In genomic region chr2:55231546-55232083, GRCh38 we compare ENCODE assay signal across 1 cellular context.
A peak's percentile ranks its signal among the peaks of the same experiment; 100 is the strongest.
TF ChIP-seq lines count a peak whose summit lies in the region.

No MANE protein-coding gene starts in this region.

TF ChIP-seq in HepG2, 621 proteins besides CTCF, POLR2A, EP300 and RAD21 (continued from another document and continues in another):
- no peak for TF ChIP-seq ZBTB40 (IDR thresholded peaks at IDR 0.05)
- TF ChIP-seq ZBTB40 (CRISPR knock-in tag; IDR thresholded peaks at IDR 0.05) = no peak; the same call in 1 of the 2 replicates
- no peak for TF ChIP-seq ZBTB46 (CRISPR knock-in tag; IDR thresholded peaks at IDR 0.05; ENCODE audit: borderline replicate concordance)
- no peak for TF ChIP-seq STAG1 (CRISPR knock-in tag; IDR thresholded peaks at IDR 0.05)
- TF ChIP-seq RERE (CRISPR knock-in tag; IDR thresholded peaks at IDR 0.05; ENCODE audit: low read depth) = no peak
- no peak for TF ChIP-seq CENPX (CRISPR knock-in tag; IDR thresholded peaks at IDR 0.05)
- 0 out of 2 replicates have a peak, but pooled peaks have one; percentile 37 for TF ChIP-seq KLF15 (CRISPR knock-in tag; IDR thresholded peaks at IDR 0.05; ENCODE audit: borderline replicate concordance)
- no peak for TF ChIP-seq CREM (IDR thresholded peaks at IDR 0.05)
- TF ChIP-seq CREM (CRISPR knock-in tag; IDR thresholded peaks at IDR 0.05) = no peak
- no peak for TF ChIP-seq ZNF431 (CRISPR knock-in tag; IDR thresholded peaks at IDR 0.05; ENCODE audit: borderline replicate concordance, low read depth)
- no peak for TF ChIP-seq KMT2B (CRISPR knock-in tag; IDR thresholded peaks at IDR 0.05)
- no peak for TF ChIP-seq FLYWCH1 (CRISPR knock-in tag; IDR thresholded peaks at IDR 0.05)
- no peak for TF ChIP-seq JDP2 (CRISPR knock-in tag; IDR thresholded peaks at IDR 0.05; ENCODE audit: borderline replicate concordance)
- no peak for TF ChIP-seq ZNF609 (CRISPR knock-in tag; IDR thresholded peaks at IDR 0.05; ENCODE audit: borderline replicate concordance)
- no peak for TF ChIP-seq RFX3 (CRISPR knock-in tag; IDR thresholded peaks at IDR 0.05)
- TF ChIP-seq ZNF562 (CRISPR knock-in tag; IDR thresholded peaks at IDR 0.05; ENCODE audit: borderline replicate concordance) = no peak
- no peak for TF ChIP-seq ISL2 (CRISPR knock-in tag; IDR thresholded peaks at IDR 0.05)
- no peak for TF ChIP-seq NFRKB (IDR thresholded peaks at IDR 0.05)
- no peak for TF ChIP-seq U2AF2 (IDR thresholded peaks at IDR 0.05; ENCODE audit: low read depth, low read length)
- no peak for TF ChIP-seq TMF1 (CRISPR knock-in tag; IDR thresholded peaks at IDR 0.05; ENCODE audit: low read depth)
- TF ChIP-seq PITX1 (CRISPR knock-in tag; IDR thresholded peaks at IDR 0.05) = no peak
- no peak for TF ChIP-seq DNMT3B (CRISPR knock-in tag; conservative IDR thresholded peaks at IDR 0.05)
- no peak for TF ChIP-seq ERF (CRISPR knock-in tag; IDR thresholded peaks at IDR 0.05)
- TF ChIP-seq PPARG (CRISPR knock-in tag; conservative IDR thresholded peaks at IDR 0.05) = no peak; the same call in 1 of the 2 replicates
- no peak for TF ChIP-seq AGO2 (optimal IDR thresholded peaks at IDR 0.05; ENCODE audit: low read depth, low read length)
- TF ChIP-seq FOXP4 (CRISPR knock-in tag; IDR thresholded peaks at IDR 0.05) = peak; percentile 11; the same call in 1 of the 2 replicates
- TF ChIP-seq ZNF136 (CRISPR knock-in tag; IDR thresholded peaks at IDR 0.05; ENCODE audit: low read depth) = no peak
- 0 out of 2 replicates have a peak, but pooled peaks have one; percentile 75 for TF ChIP-seq FOXO4 (CRISPR knock-in tag; conservative IDR thresholded peaks at IDR 0.05)
- no peak for TF ChIP-seq MYNN (CRISPR knock-in tag; IDR thresholded peaks at IDR 0.05; ENCODE audit: low read depth)
- TF ChIP-seq BRD4 (CRISPR knock-in tag; IDR thresholded peaks at IDR 0.05) = peak; percentile 63; the same call in 1 of the 2 replicates
- no peak for TF ChIP-seq CREB3 (CRISPR knock-in tag; IDR thresholded peaks at IDR 0.05)
